ENCODE assay signal across 18 cellular contexts in genomic region chr10:49505076-49505475, GRCh38. TPM values are rescaled to one million over a fixed set of nuclear protein-coding genes. Genes with fewer than 3 reads are reported as not detected.
DNase-seq lines count a peak whose midpoint lies in the region; ATAC-seq, FAIRE-seq and TF ChIP-seq lines count a peak whose summit lies in the region.
"Had no signal": no experiment of that assay in that cellular context is flagged by ENCODE, and none has a peak within 500 bp of the region (broad histone marks: within the 10 kb centered on the region; RNA-seq: fewer than 3 reads in every experiment).

No MANE protein-coding gene starts in this region.

- no peak for TF ChIP-seq CTCF in RWPE2 (IDR thresholded peaks at IDR 0.05; ENCODE audit: poor library complexity, severe bottlenecking)

- H3K27ac ChIP-seq in RWPE2 (ENCODE audit: poor library complexity, severe bottlenecking) = peak overlapping the region; percentile 24
- H3K27ac ChIP-seq: C4-2B, HL-60 had no signal

- H3K36me3 Mint-ChIP-seq in activated T-cell treated with anti-CD3 and anti-CD28 coated beads, Interleukin-2, amount 50 U/mL, for 72 hours (ENCODE audit: insufficient read depth in 2 of 2) = peaks cover 0 to 5% of the 10 kb centered on the region in 2 donors
- H3K36me3 Mint-ChIP-seq in activated T-cell treated with anti-CD3 and anti-CD28 coated beads, Interleukin-2, amount 50 U/mL, for 24 hours (ENCODE audit: low read depth) = peaks cover 35% of the 10 kb centered on the region

- H3K27me3 Mint-ChIP-seq in activated T-cell treated with anti-CD3 and anti-CD28 coated beads, Interleukin-2, amount 50 U/mL, for 72 hours (ENCODE audit: low read depth) = peaks cover 21% of the 10 kb centered on the region
- H3K27me3 Mint-ChIP-seq in activated T-cell treated with anti-CD3 and anti-CD28 coated beads, Interleukin-2, amount 50 U/mL, for 24 hours = peaks cover 11% of the 10 kb centered on the region

- H3K4me1 ChIP-seq in RWPE2 (ENCODE audit: insufficient read depth, poor library complexity, severe bottlenecking) = peaks cover 4% of the 10 kb centered on the region
- H3K4me1 ChIP-seq: BE2C had no signal

- no peaks in the 10 kb centered on the region for H3K9me3 Mint-ChIP-seq in activated T-cell treated with anti-CD3 and anti-CD28 coated beads, Interleukin-2, amount 50 U/mL, for 72 hours
- H3K9me3 Mint-ChIP-seq in activated T-cell treated with anti-CD3 and anti-CD28 coated beads, Interleukin-2, amount 50 U/mL, for 24 hours = no peaks in the 10 kb centered on the region
- H3K9me3 Mint-ChIP-seq: CD4-positive, alpha-beta memory T cell had no signal

- no peak for DNase-seq in activated T-cell treated with anti-CD3 and anti-CD28 coated beads, Interleukin-2, amount 50 U/mL, for 72 hours
- no peak for DNase-seq in activated T-cell treated with anti-CD3 and anti-CD28 coated beads, Interleukin-2, amount 50 U/mL, for 24 hours
- DNase-seq in RWPE2 (ENCODE audit: low spot score) (no peak), NCI-H1092 treated with DMSO at 0.1 percent for 48 hours (lab: John Stamatoyannopoulos, UW) (no peak), NCI-H1436 treated with DMSO at 0.1 percent for 48 hours (lab: John Stamatoyannopoulos, UW) (no peak), T-helper 2 cell (no peak)
- DNase-seq: BE2C; CD4-positive, alpha-beta memory T cell; DMS79 had no signal

- no peak for ATAC-seq in activated T-cell treated with anti-CD3 and anti-CD28 coated beads, Interleukin-2, amount 50 U/mL, for 72 hours (replicated peaks in 1 of 2)
- peak; percentile 55; the same call in 2 of the 3 replicates for ATAC-seq in RWPE2 (ENCODE audit: low read depth)
- no peak for ATAC-seq in GM19035 (IDR thresholded peaks at IDR 0.05; ENCODE audit: unreplicated experiment)
- ATAC-seq: GM12878, HCT116 had no signal

- H3K9me3 ChIP-seq in RWPE2 (ENCODE audit: severe bottlenecking) = no peaks in the 10 kb centered on the region
- H3K9me3 ChIP-seq: BE2C had no signal

- peaks cover 71% of the 10 kb centered on the region for H3K36me3 ChIP-seq in RWPE2 (ENCODE audit: low read depth)
- H3K36me3 ChIP-seq: BE2C had no signal

- H3K27ac Mint-ChIP-seq in activated T-cell treated with anti-CD3 and anti-CD28 coated beads, Interleukin-2, amount 50 U/mL, for 72 hours = peak overlapping the region; percentile 54
- no peak overlapping the region for H3K27ac Mint-ChIP-seq in activated T-cell treated with anti-CD3 and anti-CD28 coated beads, Interleukin-2, amount 50 U/mL, for 24 hours
- H3K27ac Mint-ChIP-seq: CD4-positive, alpha-beta memory T cell had no signal

- FAIRE-seq in islet of Langerhans (lab: Jason Lieb, UNC) = peak; percentile 68
- FAIRE-seq: A204.1, GM12878, GM18507, H54 had no signal

- H3K4me3 Mint-ChIP-seq in activated T-cell treated with anti-CD3 and anti-CD28 coated beads, Interleukin-2, amount 50 U/mL, for 72 hours = no peak overlapping the region
- H3K4me3 Mint-ChIP-seq in activated T-cell treated with anti-CD3 and anti-CD28 coated beads, Interleukin-2, amount 50 U/mL, for 24 hours = no peak overlapping the region
- H3K4me3 Mint-ChIP-seq: CD4-positive, alpha-beta memory T cell had no signal

- peaks cover 17% of the 10 kb centered on the region for H3K4me1 Mint-ChIP-seq in activated T-cell treated with anti-CD3 and anti-CD28 coated beads, Interleukin-2, amount 50 U/mL, for 72 hours (ENCODE audit: low read depth)
- H3K4me1 Mint-ChIP-seq in activated T-cell treated with anti-CD3 and anti-CD28 coated beads, Interleukin-2, amount 50 U/mL, for 24 hours (ENCODE audit: low read depth) = peaks cover 29% of the 10 kb centered on the region

- H3K4me3 ChIP-seq in RWPE2 (ENCODE audit: severe bottlenecking) = no peak overlapping the region
- H3K4me3 ChIP-seq: GM12878 had no signal

- no peaks in the 10 kb centered on the region for H3K27me3 ChIP-seq in RWPE2 (ENCODE audit: insufficient read depth, poor library complexity, severe bottlenecking)
- H3K27me3 ChIP-seq: BE2C had no signal

RNA-seq across cellular contexts. Expression of gene ERCC6, which starts 33.8 kb away (rescaled TPM):
- total RNA-seq in activated T-cell treated with anti-CD3 and anti-CD28 coated beads, Interleukin-2, amount 50 U/mL, for 72 hours = 10 to 100 TPM; 29.4 to 33.6 TPM
